Comparison of ENCODE assay signal across 12 cellular contexts in the genomic region with DNA sequence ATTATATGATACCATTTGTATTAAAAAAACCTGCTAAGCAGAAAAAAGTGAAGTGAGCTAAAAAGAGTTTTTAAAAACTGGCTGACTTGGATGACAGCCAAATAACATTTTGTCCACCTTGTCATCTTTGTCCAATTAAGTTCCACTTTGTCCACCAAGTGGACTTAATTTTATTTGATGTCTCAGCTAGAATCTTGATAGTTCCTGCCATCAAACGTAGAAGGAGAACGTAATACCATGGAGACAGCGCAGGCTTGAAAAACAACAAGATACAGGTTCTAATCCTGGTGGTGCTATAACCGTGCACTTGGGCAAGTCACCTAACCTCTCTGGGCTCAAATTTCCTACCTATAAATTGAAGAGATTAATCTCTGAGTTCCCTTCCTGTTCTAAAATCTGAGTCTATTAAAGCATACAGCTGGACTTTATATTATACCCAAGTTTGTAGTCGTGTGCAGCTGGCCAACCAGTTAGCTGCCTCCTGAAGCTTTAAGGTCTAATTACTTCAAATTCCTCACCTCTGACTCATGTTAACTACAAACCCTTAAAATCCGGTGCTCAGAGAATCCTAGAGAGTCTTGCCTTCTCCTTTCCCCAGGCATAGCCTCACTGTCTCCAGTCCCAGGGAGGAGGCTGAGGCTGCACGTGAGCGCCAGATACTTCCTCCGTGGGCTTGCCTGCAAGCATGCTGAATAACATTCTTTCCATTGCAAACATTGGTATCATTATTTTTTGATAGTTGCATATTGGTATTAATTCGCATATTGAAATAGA. TPM values are rescaled to one million over a fixed set of nuclear protein-coding genes. Genes with fewer than 3 reads are reported as not detected.
DNase-seq lines count a peak whose midpoint lies in the region; ATAC-seq, FAIRE-seq and TF ChIP-seq lines count a peak whose summit lies in the region.
"Had no signal": no experiment of that assay in that cellular context is flagged by ENCODE, and none has a peak within 500 bp of the region (broad histone marks: within the 10 kb centered on the region; RNA-seq: fewer than 3 reads in every experiment).

No MANE protein-coding gene starts in this region.

- H3K9me3 ChIP-seq in H1 (ENCODE audit: insufficient read depth in 2 of 2, low read depth in 1 of 2, low read length in 1 of 2) (no peaks in the 10 kb centered on the region), left lung (no peaks in the 10 kb centered on the region)

- no peak overlapping the region for H3K56ac ChIP-seq in H1 (replicated peaks; ENCODE audit: insufficient read length, low read depth, low read length)

- H3K23me2 ChIP-seq in H1 (ENCODE audit: low read depth, low read length), result no peaks in the 10 kb centered on the region

- no peak for FAIRE-seq in H1 (lab: Jason Lieb, UNC)
- FAIRE-seq: small intestine had no signal

- no peak overlapping the region for H2BK20ac ChIP-seq in H1 (ENCODE audit: low read length)

- TF ChIP-seq POLR2A in H1 (IDR thresholded peaks at IDR 0.05; ENCODE audit: control extremely low read depth in 1 of 2, low read depth in 2 of 2, low read length in 2 of 2), result no peak

- H2BK12ac ChIP-seq in H1 (ENCODE audit: low read depth, low read length), result no peak overlapping the region

- H4K20me1 ChIP-seq in H1 (replicated peaks in 1 of 2; ENCODE audit: control insufficient read depth in 1 of 2, insufficient read depth in 2 of 2, low read length in 2 of 2), result no peaks in the 10 kb centered on the region

- H2BK5ac ChIP-seq in H1 (ENCODE audit: low read depth, low read length), result no peak overlapping the region

- no peak overlapping the region for H3K4me3 ChIP-seq in H1 (ENCODE audit: extremely low read depth in 1 of 4, insufficient read depth in 2 of 4, low read depth in 3 of 4, low read length in 4 of 4)
- no peak overlapping the region for H3K4me3 ChIP-seq in left lung

- DNase-seq in ELF-1 (ENCODE audit: low read depth, low spot score), result peak; percentile 78
- DNase-seq in NCI-H226, result peak; percentile 95
- DNase-seq in H1 (ENCODE audit: low read depth in 1 of 2, low spot score in 2 of 2), result peak in 1 of 2 experiments; percentile 31
- DNase-seq in left lung, result no peak
- DNase-seq in DMS79 treated with DMSO at 0.1 percent for 48 hours (lab: John Stamatoyannopoulos, UW), result no peak
- no peak for DNase-seq in left colon
- DNase-seq: anterior cingulate cortex; CD8-positive, alpha-beta T cell; small intestine had no signal

- no peak for TF ChIP-seq EP300 in H1 (IDR thresholded peaks at IDR 0.05; ENCODE audit: borderline replicate concordance in 1 of 2, low read depth in 2 of 2, low read length in 2 of 2)

- intact Hi-C loops in left lung (cut with DNase I) (no loop called here), left colon (cut with DNase I, micrococcal nuclease) (no loop called here)

- no peak overlapping the region for H4K8ac ChIP-seq in H1 (ENCODE audit: extremely low read depth, insufficient read depth, low read length)

- no peak overlapping the region for H2BK15ac ChIP-seq in H1 (ENCODE audit: low read length)

- H3K4me1 ChIP-seq in H1 (replicated peaks in 1 of 4; ENCODE audit: control insufficient read depth in 3 of 4, insufficient read depth in 4 of 4, low read length in 3 of 4), result 0 out of 7 replicates have a peak, but pooled peaks cover 0 to 3% (median 0%) of the 10 kb centered on the region in 4 experiments
- H3K4me1 ChIP-seq in left lung, result no peaks in the 10 kb centered on the region

- ATAC-seq in left lung (peak; percentile 46), left colon (no peak), HG02763 (IDR thresholded peaks at IDR 0.05; ENCODE audit: unreplicated experiment) (no peak), HG03460 (IDR thresholded peaks at IDR 0.05; ENCODE audit: unreplicated experiment) (no peak)
- ATAC-seq: CD8-positive, alpha-beta T cell had no signal

- H3K79me2 ChIP-seq in H1 (ENCODE audit: control insufficient read depth in 1 of 2, insufficient read depth in 2 of 2, low read length in 2 of 2), result no peaks in the 10 kb centered on the region

- TF ChIP-seq RAD21 in H1 (IDR thresholded peaks at IDR 0.05 in 1 of 2, conservative IDR thresholded peaks at IDR 0.05 in 1 of 2; ENCODE audit: low read depth in 2 of 2, low read length in 2 of 2), result no peak

- H3K23ac ChIP-seq in H1 (ENCODE audit: insufficient read length), result no peak overlapping the region

- H3K27me3 ChIP-seq in H1 (replicated peaks in 1 of 4; ENCODE audit: control insufficient read depth in 3 of 4, extremely low read depth in 1 of 4, insufficient read depth in 3 of 4, low read length in 3 of 4) (no peaks in the 10 kb centered on the region), left lung (no peaks in the 10 kb centered on the region)

- no peak overlapping the region for H2BK120ac ChIP-seq in H1 (replicated peaks; ENCODE audit: low read depth, low read length)

- no peak for TF ChIP-seq CTCF in H1 (IDR thresholded peaks at IDR 0.05; ENCODE audit: control extremely low read depth in 1 of 3, insufficient read depth in 1 of 3, low read depth in 1 of 3, low read length in 3 of 3)
- no peak for TF ChIP-seq CTCF in left lung (IDR thresholded peaks at IDR 0.05)

- no peak overlapping the region for H3K9ac ChIP-seq in H1 (replicated peaks in 1 of 4; ENCODE audit: extremely low read depth in 1 of 4, low read depth in 3 of 4, low read length in 3 of 4)

- H3K18ac ChIP-seq in H1 (ENCODE audit: extremely low read depth, low read length), result no peak overlapping the region

- H2AK5ac ChIP-seq in H1 (ENCODE audit: low read depth, low read length), result no peak overlapping the region

- POLR2A ChIA-PET in H1 (lab: Charles Lee; ENCODE audit: partially characterized antibody), result no interaction called here

- H3K79me1 ChIP-seq in H1 (ENCODE audit: low read depth, low read length), result no peaks in the 10 kb centered on the region

- no peak overlapping the region for H3K14ac ChIP-seq in H1 (ENCODE audit: insufficient read length)

- no peak overlapping the region for H4K91ac ChIP-seq in H1 (replicated peaks; ENCODE audit: insufficient read length, low read length)

- H3K27ac ChIP-seq in H1 (ENCODE audit: low read depth, low read length) (no peak overlapping the region), left lung (no peak overlapping the region)

- WGBS in H1 (ENCODE audit: extremely low coverage in 1 of 2, insufficient coverage in 1 of 2, insufficient read length in 1 of 2, insufficient replicate concordance in 2 of 2, low coverage in 1 of 2, low lambda C conversion rate in 2 of 2, missing lambda C conversion rate in 1 of 2), 2 experiments, result 65% methylated on average over 10 of the region's 10 CpGs; no CpG with 5 or more reads in 1 of the 2 experiments

- no peak overlapping the region for H4K5ac ChIP-seq in H1 (ENCODE audit: insufficient read length, low read depth, low read length)

- no peak overlapping the region for H3K4ac ChIP-seq in H1 (replicated peaks; ENCODE audit: insufficient read length, low read depth, low read length)

- no peaks in the 10 kb centered on the region for H3K36me3 ChIP-seq in H1 (ENCODE audit: control insufficient read depth in 2 of 4, insufficient read depth in 4 of 4, low read length in 3 of 4)
- no peaks in the 10 kb centered on the region for H3K36me3 ChIP-seq in left lung

- 0 out of 4 replicates have a peak overlapping the region, but pooled peaks of 1 of the 2 experiments have one; percentile 14 for H3K4me2 ChIP-seq in H1 (ENCODE audit: insufficient read depth in 1 of 2, low read depth in 2 of 2, low read length in 2 of 2)

- H2AFZ ChIP-seq in H1 (ENCODE audit: low read length), result peak overlapping the region; percentile 42; the same call in 1 of the 2 replicates

- CTCF ChIA-PET in H1 (lab: Charles Lee; ENCODE audit: partially characterized antibody), result interaction anchor here (0.6 kb wide), 1 partner anchor 69 kb away, joined by 4 read pairs; no protein-coding TSS in a partner anchor

TF ChIP-seq in H1, 55 proteins besides CTCF, POLR2A, EP300 and RAD21:
- no peak for TF ChIP-seq KDM5A (IDR thresholded peaks at IDR 0.05; ENCODE audit: low read length)
- no peak for TF ChIP-seq ASH2L (IDR thresholded peaks at IDR 0.05; ENCODE audit: low read length)
- TF ChIP-seq, protein P1, sequence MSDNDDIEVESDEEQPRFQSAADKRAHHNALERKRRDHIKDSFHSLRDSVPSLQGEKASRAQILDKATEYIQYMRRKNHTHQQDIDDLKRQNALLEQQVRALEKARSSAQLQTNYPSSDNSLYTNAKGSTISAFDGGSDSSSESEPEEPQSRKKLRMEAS (IDR thresholded peaks at IDR 0.05), result 0 out of 2 replicates have a peak, but pooled peaks have one; percentile 46
- no peak for TF ChIP-seq BRCA1 (IDR thresholded peaks at IDR 0.05; ENCODE audit: low read depth, low read length)
- peak; percentile 21; the same call in 1 of the 2 replicates for TF ChIP-seq JUN (IDR thresholded peaks at IDR 0.05; ENCODE audit: low read depth, low read length)
- no peak for TF ChIP-seq KDM4A (IDR thresholded peaks at IDR 0.05; ENCODE audit: low read depth, low read length, severe bottlenecking)
- no peak for TF ChIP-seq PHF8 (conservative IDR thresholded peaks at IDR 0.05; ENCODE audit: low read depth, low read length)
- peak; percentile 89 for TF ChIP-seq JUND (IDR thresholded peaks at IDR 0.05; ENCODE audit: low read length)
- no peak for TF ChIP-seq SAP30 (IDR thresholded peaks at IDR 0.05; ENCODE audit: insufficient read depth, insufficient replicate concordance, low read length)
- TF ChIP-seq HDAC2 (IDR thresholded peaks at IDR 0.05; ENCODE audit: borderline replicate concordance in 1 of 2, low read depth in 2 of 2, low read length in 2 of 2), result no peak
- no peak for TF ChIP-seq CBX5 (IDR thresholded peaks at IDR 0.05; ENCODE audit: low read depth, low read length)

RNA-seq across cellular contexts. Expression of a gene that starts 16.8 kb away (rescaled TPM):
- total RNA-seq in H1 (2021; fragmentation: NEBNext Ultra II Directional; extraction: Animal tissue kit (Norgen Biotek cat#: 25700)), result not detected in 2 replicates
- polyA plus RNA-seq in H1 (2011; rRNA removed), result not detected in 2 replicates
- polyA plus RNA-seq in H1 (2011; cell fraction: cytosol; rRNA removed), result not detected
- not detected for polyA plus RNA-seq in H1 (2011; cell fraction: nucleus; rRNA removed)
- polyA plus RNA-seq in H1 (2012, experiment 1 of 2), result not detected in 4 replicates
- polyA plus RNA-seq in H1 (2012, experiment 2 of 2), result not detected
- polyA plus RNA-seq in H1 (2013, experiment 1 of 2), result not detected
- not detected for polyA plus RNA-seq in H1 (2013, experiment 2 of 2)
- polyA minus RNA-seq in H1 (2011; rRNA and poly(A)+ RNA removed), result not detected in 2 replicates
- not detected for polyA minus RNA-seq in H1 (2011; cell fraction: cytosol; rRNA and poly(A)+ RNA removed)
- not detected for polyA minus RNA-seq in H1 (2011; cell fraction: nucleus; rRNA and poly(A)+ RNA removed)
- total RNA-seq in left lung, result not detected
- total RNA-seq in left colon, result not detected
- total RNA-seq: CD8-positive, alpha-beta T cell; T-helper 2 cell treated with Interferon-gamma antibody and Interleukin-4, amounts not matched to agents 100 ng/mL and 5 ng/mL, for 36 hours had no signal
- polyA plus RNA-seq: small intestine had no signal

Comparison
In these comparisons a context has a peak if more than half of its experiments do, and no peak if none do; other contexts are left out.
1. DNase-seq: peak in ELF-1 (single experiment) and NCI-H226 (single experiment); none in left lung (0 of 2), DMS79 treated with DMSO at 0.1 percent for 48 hours (single experiment) and left colon (0 of 2).